Comparison of ENCODE assay signal across 8 cellular contexts in genomic region chrX:3962511-3963350, GRCh38.
DNase-seq lines count a peak whose midpoint lies in the region; ATAC-seq, FAIRE-seq and TF ChIP-seq lines count a peak whose summit lies in the region.

No MANE protein-coding gene starts in this region.

- TF ChIP-seq CTCF in A549 (IDR thresholded peaks at IDR 0.05) = peak; percentile 85
- peak; percentile 32 for TF ChIP-seq CTCF in NB4 (IDR thresholded peaks at IDR 0.05; ENCODE audit: low read depth, low read length)
- peak; percentile 47 to 57 (median 49); a peak in 5 of 6 replicates for TF ChIP-seq CTCF in GM12878 (IDR thresholded peaks at IDR 0.05 in 2 of 3, conservative IDR thresholded peaks at IDR 0.05 in 1 of 3; ENCODE audit: control insufficient read depth in 2 of 3, extremely low read depth in 1 of 3, insufficient read depth in 1 of 3, low read depth in 3 of 3, low read length in 3 of 3)
- TF ChIP-seq CTCF in lung (IDR thresholded peaks at IDR 0.05; ENCODE audit: control extremely low read depth, extremely low read depth) = peak; percentile 9
- TF ChIP-seq CTCF in tibial artery (IDR thresholded peaks at IDR 0.05) = peak in 1 of 2 experiments; percentile 16

- POLR2A ChIA-PET in A549 (lab: Yijun Ruan, JAX) = no interaction called here
- POLR2A ChIA-PET in GM12878 (lab: Charles Lee) = no interaction called here
- POLR2A ChIA-PET in activated CD4-positive, alpha-beta memory T cell treated with anti-CD3 and anti-CD28 coated beads for 36 hours (lab: Charles Lee) = no interaction called here

- H3K27me3 Mint-ChIP-seq in activated CD4-positive, alpha-beta memory T cell treated with anti-CD3 and anti-CD28 coated beads for 36 hours = peaks cover 1% of the 10 kb centered on the region

- H3K27ac ChIP-seq in A549 (no peak overlapping the region), GM12878 (ENCODE audit: control insufficient read depth, insufficient read depth) (no peak overlapping the region), lung (ENCODE audit: low read depth in 1 of 2, low read length in 1 of 2) (no peak overlapping the region), tibial artery (no peak overlapping the region)

- H3K4me1 Mint-ChIP-seq in activated CD4-positive, alpha-beta memory T cell treated with anti-CD3 and anti-CD28 coated beads for 36 hours (ENCODE audit: low read depth) = no peaks in the 10 kb centered on the region

- H3K4me1 ChIP-seq in A549 (no peaks in the 10 kb centered on the region), GM12878 (ENCODE audit: control insufficient read depth, insufficient read depth, low read length) (no peaks in the 10 kb centered on the region), lung (ENCODE audit: control insufficient read depth in 2 of 2, insufficient read depth in 2 of 2, low read length in 2 of 2) (peaks cover 0 to 2% of the 10 kb centered on the region in 2 donors), tibial artery (peaks cover 0 to 5% (median 0%) of the 10 kb centered on the region in 4 donors)

- SMC1A ChIA-PET in GM12878 (lab: Charles Lee; ENCODE audit: uncharacterized antibody, unreplicated experiment) = interaction anchor here (0.6 to 1.8 kb wide), 9 partner anchors 9 to 1911 kb away, joined by 3 to 10 read pairs (median 4); no protein-coding TSS in a partner anchor

- H3K4me2 ChIP-seq in A549 (peak overlapping the region; percentile 39), GM12878 (ENCODE audit: control insufficient read depth, insufficient read depth) (no peak overlapping the region)

- no peaks in the 10 kb centered on the region for H3K79me2 ChIP-seq in GM12878 (ENCODE audit: control insufficient read depth, insufficient read depth, low read length)

- intact Hi-C loops in GM12878 (cut with micrococcal nuclease; ENCODE audit: unreplicated experiment) = loop anchor here (5.0 kb wide), 1 partner anchor 585 kb away; no protein-coding TSS in a partner anchor
- intact Hi-C loops in activated CD4-positive, alpha-beta memory T cell treated with anti-CD3 and anti-CD28 coated beads for 36 hours (cut with micrococcal nuclease) = loop anchor here (5.0 kb wide), 1 partner anchor 590 kb away; no protein-coding TSS in a partner anchor
- intact Hi-C loops in tibial artery (cut with DNase I; ENCODE audit: low total_unique reads) = no loop called here

- no peak overlapping the region for H2AFZ ChIP-seq in GM12878 (ENCODE audit: control insufficient read depth, low read depth, low read length)

- no peak for TF ChIP-seq EP300 in A549 (IDR thresholded peaks at IDR 0.05)
- no peak for TF ChIP-seq EP300 in GM12878 (IDR thresholded peaks at IDR 0.05; ENCODE audit: borderline replicate concordance in 1 of 2, control insufficient read depth in 1 of 2, low read depth in 2 of 2, low read length in 2 of 2)

- RAD21 ChIA-PET in GM12878 (lab: Charles Lee; ENCODE audit: unreplicated experiment) = interaction anchor here (1.2 to 2.3 kb wide), 3 partner anchors 23 to 792 kb away, joined by 3 to 11 read pairs (median 3); no protein-coding TSS in a partner anchor

- H3K9me3 Mint-ChIP-seq in activated CD4-positive, alpha-beta memory T cell treated with anti-CD3 and anti-CD28 coated beads for 36 hours = no peaks in the 10 kb centered on the region

- peak; percentile 63 to 73 for TF ChIP-seq RAD21 in A549 (conservative IDR thresholded peaks at IDR 0.05 in 1 of 2, IDR thresholded peaks at IDR 0.05 in 1 of 2)
- TF ChIP-seq RAD21 in GM12878 (IDR thresholded peaks at IDR 0.05; ENCODE audit: insufficient read depth, low read depth, low read length) = peak; percentile 36

- H3K36me3 ChIP-seq in GM12878 (ENCODE audit: control insufficient read depth in 2 of 2, insufficient read depth in 2 of 2, low read length in 1 of 2) (no peaks in the 10 kb centered on the region), lung (ENCODE audit: control insufficient read depth in 2 of 2, insufficient read depth in 2 of 2, low read length in 2 of 2) (no peaks in the 10 kb centered on the region), tibial artery (no peaks in the 10 kb centered on the region)

- 4% methylated on average over 15 of the region's 15 CpGs for WGBS in A549 (ENCODE audit: missing lambda C conversion rate)
- WGBS in GM12878 (ENCODE audit: insufficient coverage, insufficient replicate concordance, low lambda C conversion rate, missing lambda C conversion rate) = 6% methylated on average over 15 of the region's 15 CpGs
- WGBS in lung, 2 donors = 4% methylated on average over 15 of the region's 15 CpGs

- TF ChIP-seq POLR2A in A549 (IDR thresholded peaks at IDR 0.05; ENCODE audit: low read length) = no peak
- no peak for TF ChIP-seq POLR2A in NB4 (IDR thresholded peaks at IDR 0.05; ENCODE audit: extremely low read depth, insufficient read length)
- TF ChIP-seq POLR2A in GM12878 (IDR thresholded peaks at IDR 0.05; ENCODE audit: low read depth, low read length) = no peak

- no peak overlapping the region for H3K4me3 Mint-ChIP-seq in activated CD4-positive, alpha-beta memory T cell treated with anti-CD3 and anti-CD28 coated beads for 36 hours

- BruUV-seq in GM12878 (replicated peaks; lab: Mats Ljungman, UMichigan) = no TSS peak

- no peaks in the 10 kb centered on the region for H3K27me3 ChIP-seq in GM12878 (replicated peaks in 1 of 2; ENCODE audit: control insufficient read depth in 2 of 2, insufficient read depth in 2 of 2, low read length in 1 of 2)
- no peaks in the 10 kb centered on the region for H3K27me3 ChIP-seq in lung (ENCODE audit: control insufficient read depth, insufficient read depth)
- H3K27me3 ChIP-seq in tibial artery = no peaks in the 10 kb centered on the region

- H3K9ac ChIP-seq in GM12878 (ENCODE audit: control insufficient read depth, insufficient read depth, low read length) = no peak overlapping the region

- in situ Hi-C loops in G401 (cut with HindIII; ENCODE audit: low sequenced_read_pairs) (no loop called here), GM12878 (cut with MboI) (no loop called here)

- DNase-seq in A549 (ENCODE audit: low read depth in 1 of 2, low spot score in 1 of 2) (peak in 1 of 2 experiments; percentile 7), G401 (ENCODE audit: low spot score) (peak; percentile 25), NB4 (ENCODE audit: low read depth) (peak; percentile 23), GM12878 (ENCODE audit: low read depth, low spot score) (no peak), lung (ENCODE audit: low spot score) (no peak), tibial artery (no peak), 8988T (no peak)
- no peak for DNase-seq in activated CD4-positive, alpha-beta memory T cell treated with anti-CD3 and anti-CD28 coated beads for 36 hours

- H3K27ac Mint-ChIP-seq in activated CD4-positive, alpha-beta memory T cell treated with anti-CD3 and anti-CD28 coated beads for 36 hours = no peak overlapping the region

- peak; percentile 23 for FAIRE-seq in A549 (lab: Jason Lieb, UNC)
- no peak for FAIRE-seq in GM12878 (lab: Jason Lieb, UNC)

- ATAC-seq in A549 (peak; percentile 59 to 79; a peak in 4 of 6 replicates), GM12878 (peak; percentile 69), lung (ENCODE audit: insufficient read depth, low FRiP score) (peak; percentile 34)

- H3K4me3 ChIP-seq in A549 (no peak overlapping the region), NB4 (ENCODE audit: low read depth, low read length) (no peak overlapping the region), GM12878 (no peak overlapping the region), lung (no peak overlapping the region), tibial artery (no peak overlapping the region)

- no peaks in the 10 kb centered on the region for H3K9me3 ChIP-seq in A549
- no peaks in the 10 kb centered on the region for H3K9me3 ChIP-seq in GM12878 (replicated peaks; ENCODE audit: control insufficient read depth, insufficient read depth, low read length)
- peaks cover 0 to 3% of the 10 kb centered on the region in 2 donors for H3K9me3 ChIP-seq in lung (ENCODE audit: control insufficient read depth in 2 of 2, insufficient read depth in 1 of 2, low read length in 1 of 2)
- no peaks in the 10 kb centered on the region for H3K9me3 ChIP-seq in tibial artery

- no peaks in the 10 kb centered on the region for H3K36me3 Mint-ChIP-seq in activated CD4-positive, alpha-beta memory T cell treated with anti-CD3 and anti-CD28 coated beads for 36 hours

- H4K20me1 ChIP-seq in GM12878 (ENCODE audit: control insufficient read depth, insufficient read depth) = no peaks in the 10 kb centered on the region

- CTCF ChIA-PET in A549 (lab: Yijun Ruan, JAX) (interaction anchor here (0.6 to 1.9 kb wide), 14 partner anchors 8 to 1151 kb away, joined by 3 to 11 read pairs (median 4); no protein-coding TSS in a partner anchor), GM12878 (lab: Yijun Ruan, JAX) (interaction anchor here (0.6 to 2.9 kb wide), 18 partner anchors 9 to 1915 kb away, joined by 3 to 28 read pairs (median 4); no protein-coding TSS in a partner anchor)
- CTCF ChIA-PET in activated CD4-positive, alpha-beta memory T cell treated with anti-CD3 and anti-CD28 coated beads for 36 hours (lab: Charles Lee) = interaction anchor here (0.6 to 2.1 kb wide), 6 partner anchors 10 to 400 kb away, joined by 3 to 8 read pairs (median 4); no protein-coding TSS in a partner anchor

TF ChIP-seq in A549, 52 proteins besides CTCF, POLR2A, EP300 and RAD21 (continues in another document):
- TF ChIP-seq SMC3 (IDR thresholded peaks at IDR 0.05) (peak; percentile 46; the same call in 2 of the 3 replicates), PBX3 (IDR thresholded peaks at IDR 0.05) (no peak), FOSB (CRISPR knock-in tag; IDR thresholded peaks at IDR 0.05) (no peak), ZSCAN20 (CRISPR knock-in tag; IDR thresholded peaks at IDR 0.05) (no peak)

TF ChIP-seq in GM12878, 131 proteins besides CTCF, POLR2A, EP300 and RAD21 (continues in another document):
- TF ChIP-seq HCFC1 (IDR thresholded peaks at IDR 0.05; ENCODE audit: low read length) (no peak), YBX1 (IDR thresholded peaks at IDR 0.05) (no peak), IRF5 (IDR thresholded peaks at IDR 0.05; ENCODE audit: borderline replicate concordance) (no peak), NR2C2 (IDR thresholded peaks at IDR 0.05; ENCODE audit: borderline replicate concordance, control insufficient read depth, insufficient read length, low read depth) (no peak), RUNX3 (IDR thresholded peaks at IDR 0.05; ENCODE audit: low read length) (no peak)

Comparison
In these comparisons a context has a peak if more than half of its experiments do, and no peak if none do; other contexts are left out.
1. DNase-seq: peak in G401 (single experiment) and NB4 (single experiment); none in GM12878 (single experiment), lung (single experiment), activated CD4-positive, alpha-beta memory T cell treated with anti-CD3 and anti-CD28 coated beads for 36 hours (single experiment), tibial artery (0 of 2) and 8988T (single experiment).
2. Of the 24 proteins assayed by ChIP-seq in both GM12878 and A549: peak only in GM12878: none; only in A549: SMC3; in both: CTCF and RAD21; in neither: 21.
3. Peak in every context shown above with its lines, with median percentiles within 50 percentile points of each other: ATAC-seq.